Comparison of ENCODE assay signal across 1 cellular context in genomic region chr6:137927777-137928218, GRCh38.
TF ChIP-seq lines count a peak whose summit lies in the region.

No MANE protein-coding gene starts in this region.

TF ChIP-seq in K562, 482 proteins besides CTCF, POLR2A, EP300 and RAD21 (continued from another document and continues in another):
- TF ChIP-seq USF1 (CRISPR knock-in tag; IDR thresholded peaks at IDR 0.05) (no peak), ZNF197 (CRISPR knock-in tag; IDR thresholded peaks at IDR 0.05; ENCODE audit: low read depth) (no peak), UBTF (IDR thresholded peaks at IDR 0.05; ENCODE audit: borderline replicate concordance in 1 of 2, low read depth in 2 of 2, low read length in 2 of 2) (no peak), ZNF134 (CRISPR knock-in tag; conservative IDR thresholded peaks at IDR 0.05) (no peak), ZNF280A (IDR thresholded peaks at IDR 0.05; ENCODE audit: low read depth, partially characterized antibody) (no peak), TAF9B (IDR thresholded peaks at IDR 0.05; ENCODE audit: partially characterized antibody) (no peak), MAX (CRISPR knock-in tag; IDR thresholded peaks at IDR 0.05) (peak; percentile 52), ZNF449 (CRISPR knock-in tag; IDR thresholded peaks at IDR 0.05) (no peak), ZNF57 (CRISPR knock-in tag; IDR thresholded peaks at IDR 0.05) (no peak), ZNF77 (CRISPR knock-in tag; IDR thresholded peaks at IDR 0.05) (no peak), C11orf30 (IDR thresholded peaks at IDR 0.05; ENCODE audit: low read depth) (no peak), ZNF609 (CRISPR knock-in tag; IDR thresholded peaks at IDR 0.05; ENCODE audit: borderline replicate concordance) (no peak), ETV1 (tag; conservative IDR thresholded peaks at IDR 0.05; ENCODE audit: low read depth) (peak; percentile 28; the same call in 1 of the 2 replicates), MTA2 (IDR thresholded peaks at IDR 0.05; ENCODE audit: low read depth) (no peak), ZNF408 (CRISPR knock-in tag; IDR thresholded peaks at IDR 0.05; ENCODE audit: low read depth) (no peak), ATF4 (CRISPR knock-in tag; IDR thresholded peaks at IDR 0.05) (no peak), JUNB (CRISPR knock-in tag; conservative IDR thresholded peaks at IDR 0.05) (no peak), ZNF217 (CRISPR knock-in tag; IDR thresholded peaks at IDR 0.05) (no peak), RERE (CRISPR knock-in tag; IDR thresholded peaks at IDR 0.05; ENCODE audit: borderline replicate concordance) (no peak), MNT (conservative IDR thresholded peaks at IDR 0.05) (0 out of 4 replicates have a peak, but pooled peaks of 1 of the 2 experiments have one; percentile 22), JUND (IDR thresholded peaks at IDR 0.05; ENCODE audit: borderline replicate concordance, low read depth, low read length) (no peak), JUND (tag; IDR thresholded peaks at IDR 0.05; ENCODE audit: borderline replicate concordance, low read depth, low read length) (peak; percentile 15; the same call in 1 of the 3 replicates), COPS2 (conservative IDR thresholded peaks at IDR 0.05) (no peak), MYC (IDR thresholded peaks at IDR 0.05; ENCODE audit: low read depth, low read length) (peak; percentile 57), MYC (CRISPR knock-in tag; IDR thresholded peaks at IDR 0.05; ENCODE audit: borderline replicate concordance, low read depth) (no peak), GATA2 (CRISPR knock-in tag; IDR thresholded peaks at IDR 0.05) (no peak), CAMTA2 (CRISPR knock-in tag; conservative IDR thresholded peaks at IDR 0.05) (no peak), RFX7 (CRISPR knock-in tag; IDR thresholded peaks at IDR 0.05) (no peak), LEF1 (IDR thresholded peaks at IDR 0.05) (no peak), SP1 (CRISPR knock-in tag; IDR thresholded peaks at IDR 0.05) (no peak), ZNF184 (CRISPR knock-in tag; IDR thresholded peaks at IDR 0.05) (no peak), ZNF639 (CRISPR knock-in tag; conservative IDR thresholded peaks at IDR 0.05 in 1 of 2, IDR thresholded peaks at IDR 0.05 in 1 of 2) (no peak), ZNF143 (CRISPR knock-in tag; IDR thresholded peaks at IDR 0.05) (no peak), L3MBTL2 (IDR thresholded peaks at IDR 0.05) (peak; percentile 85), MECOM (CRISPR knock-in tag; IDR thresholded peaks at IDR 0.05) (peak; percentile 75; the same call in 1 of the 2 replicates), ZNF696 (CRISPR knock-in tag; conservative IDR thresholded peaks at IDR 0.05) (no peak), SMARCA4 (IDR thresholded peaks at IDR 0.05) (0 out of 2 replicates have a peak, but pooled peaks have one; percentile 14), ZNF586 (CRISPR knock-in tag; conservative IDR thresholded peaks at IDR 0.05) (no peak), PTTG1 (tag; IDR thresholded peaks at IDR 0.05; ENCODE audit: low read depth) (no peak), ZNF76 (CRISPR knock-in tag; IDR thresholded peaks at IDR 0.05; ENCODE audit: borderline replicate concordance) (no peak), NFATC3 (IDR thresholded peaks at IDR 0.05) (no peak), PTRF (tag; IDR thresholded peaks at IDR 0.05) (no peak), SMAD4 (CRISPR knock-in tag; conservative IDR thresholded peaks at IDR 0.05) (peak; percentile 72; the same call in 1 of the 2 replicates), CEBPG (CRISPR knock-in tag; IDR thresholded peaks at IDR 0.05) (no peak), CEBPG (tag; conservative IDR thresholded peaks at IDR 0.05 in 1 of 2, IDR thresholded peaks at IDR 0.05 in 1 of 2) (no peak)
